1 cellular context compared by ENCODE assay signal in genomic region chrX:69808375-69808774, GRCh38.
TF ChIP-seq lines count a peak whose summit lies in the region.

No MANE protein-coding gene starts in this region.

TF ChIP-seq in endothelial cell of umbilical vein, 7 proteins besides CTCF, POLR2A, EP300 and RAD21:
- TF ChIP-seq JUN (IDR thresholded peaks at IDR 0.05; ENCODE audit: borderline replicate concordance, insufficient read depth, insufficient read length, low read depth): no peak
TF ChIP-seq in endothelial cell of umbilical vein: peak in this region for 0.
